ENCODE assay signal across 17 cellular contexts in genomic region chr6:157430834-157431233, GRCh38. TPM values are rescaled to one million over a fixed set of nuclear protein-coding genes. Genes with fewer than 3 reads are reported as not detected.
DNase-seq lines count a peak whose midpoint lies in the region; ATAC-seq, FAIRE-seq and TF ChIP-seq lines count a peak whose summit lies in the region.
"Had no signal": no experiment of that assay in that cellular context is flagged by ENCODE, and none has a peak within 500 bp of the region (broad histone marks: within the 10 kb centered on the region; RNA-seq: fewer than 3 reads in every experiment).

No MANE protein-coding gene starts in this region.

- peaks cover 5% of the 10 kb centered on the region for H3K4me1 Mint-ChIP-seq in activated CD8-positive, alpha-beta memory T cell treated with anti-CD3 and anti-CD28 coated beads, Interleukin-2, amount 10 ng/mL, durations not matched to agents 7 days and 5 days

- H4K20me1 ChIP-seq in HepG2 (ENCODE audit: insufficient read depth, low read length) = no peaks in the 10 kb centered on the region

- no peak overlapping the region for H3K27ac ChIP-seq in HepG2 (ENCODE audit: extremely low read length, insufficient read depth, low read length)
- no peak overlapping the region for H3K27ac ChIP-seq in right lobe of liver
- peak overlapping the region; percentile 96 for H3K27ac ChIP-seq in right cardiac atrium (ENCODE audit: low read length)
- H3K27ac ChIP-seq: ascending aorta, esophagus muscularis mucosa, tibial artery had no signal

- 86% methylated on average over 3 of the region's 3 CpGs for WGBS in HepG2 (ENCODE audit: low lambda C conversion rate)
- WGBS in right lobe of liver (ENCODE audit: insufficient coverage, low coverage, low lambda C conversion rate, missing lambda C conversion rate) = 47% methylated on average over 3 of the region's 3 CpGs
- WGBS in right cardiac atrium = 62% methylated on average over 3 of the region's 3 CpGs

- no peak overlapping the region for H3K4me2 ChIP-seq in HepG2 (ENCODE audit: low read depth, low read length)
- H3K4me2 ChIP-seq: GM23338 had no signal

- ATAC-seq in HepG2 = no peak
- ATAC-seq in right lobe of liver = no peak
- peak; percentile 46 to 70 for ATAC-seq in right cardiac atrium
- no peak for ATAC-seq in HG03342 (IDR thresholded peaks at IDR 0.05; ENCODE audit: unreplicated experiment)
- no peak for ATAC-seq in activated CD8-positive, alpha-beta memory T cell treated with anti-CD3 and anti-CD28 coated beads, Interleukin-2, amount 10 ng/mL, durations not matched to agents 7 days and 5 days
- ATAC-seq in HG03520 (IDR thresholded peaks at IDR 0.05; ENCODE audit: unreplicated experiment) = no peak
- ATAC-seq in GM21390 (IDR thresholded peaks at IDR 0.05; ENCODE audit: unreplicated experiment) = no peak
- ATAC-seq: GM23338, left colon had no signal

- H3K27me3 ChIP-seq in HepG2 (ENCODE audit: control insufficient read depth in 1 of 2, insufficient read depth in 2 of 2, low read length in 2 of 2) = no peaks in the 10 kb centered on the region
- no peaks in the 10 kb centered on the region for H3K27me3 ChIP-seq in right lobe of liver
- no peaks in the 10 kb centered on the region for H3K27me3 ChIP-seq in right cardiac atrium (ENCODE audit: control insufficient read depth, insufficient read depth)
- H3K27me3 ChIP-seq: ascending aorta, esophagus muscularis mucosa, tibial artery had no signal

- H3K27ac Mint-ChIP-seq in activated CD8-positive, alpha-beta memory T cell treated with anti-CD3 and anti-CD28 coated beads, Interleukin-2, amount 10 ng/mL, durations not matched to agents 7 days and 5 days = no peak overlapping the region
- H3K27ac Mint-ChIP-seq: dendritic cell treated with granulocyte-macrophage colony-stimulating factor and Interleukin-4, amounts not matched to agents 40 ng/mL and 50 ng/mL, for 4 days; GM23338 had no signal

- TF ChIP-seq EP300 in HepG2 (IDR thresholded peaks at IDR 0.05; ENCODE audit: low read depth in 2 of 2, low read length in 2 of 2) (no peak), HepG2 (CRISPR knock-in tag; IDR thresholded peaks at IDR 0.05; ENCODE audit: borderline replicate concordance) (no peak)

- peaks cover 30% of the 10 kb centered on the region for H3K4me1 ChIP-seq in HepG2 (ENCODE audit: insufficient read depth, low read length)
- peaks cover 0 to 19% (median 10%) of the 10 kb centered on the region in 4 donors for H3K4me1 ChIP-seq in right lobe of liver
- H3K4me1 ChIP-seq in right cardiac atrium (ENCODE audit: control insufficient read depth, insufficient read depth, low read length) = peaks cover 19% of the 10 kb centered on the region
- H3K4me1 ChIP-seq: ascending aorta had no signal

- no peaks in the 10 kb centered on the region for H3K9me3 Mint-ChIP-seq in activated CD8-positive, alpha-beta memory T cell treated with anti-CD3 and anti-CD28 coated beads, Interleukin-2, amount 10 ng/mL, durations not matched to agents 7 days and 5 days (ENCODE audit: low read depth)
- H3K9me3 Mint-ChIP-seq: dendritic cell treated with granulocyte-macrophage colony-stimulating factor and Interleukin-4, amounts not matched to agents 40 ng/mL and 50 ng/mL, for 4 days; GM23338 had no signal

- no peaks in the 10 kb centered on the region for H3K36me3 Mint-ChIP-seq in activated CD8-positive, alpha-beta memory T cell treated with anti-CD3 and anti-CD28 coated beads, Interleukin-2, amount 10 ng/mL, durations not matched to agents 7 days and 5 days

- in situ Hi-C loops in HepG2 (cut with HindIII; ENCODE audit: extremely low pct_ligation_motif_present, low pct_unique_long_range_greater_than_20kb) = no loop called here

- no peak overlapping the region for H3K4me3 Mint-ChIP-seq in activated CD8-positive, alpha-beta memory T cell treated with anti-CD3 and anti-CD28 coated beads, Interleukin-2, amount 10 ng/mL, durations not matched to agents 7 days and 5 days
- H3K4me3 Mint-ChIP-seq: dendritic cell treated with granulocyte-macrophage colony-stimulating factor and Interleukin-4, amounts not matched to agents 40 ng/mL and 50 ng/mL, for 4 days; GM23338 had no signal

- DNase-seq in HepG2 (ENCODE audit: low spot score) (no peak), right lobe of liver (no peak), NCI-H2171 treated with DMSO at 0.1 percent for 48 hours (lab: John Stamatoyannopoulos, UW) (peak; percentile 74), right cardiac atrium (no peak)
- no peak for DNase-seq in activated CD8-positive, alpha-beta memory T cell treated with anti-CD3 and anti-CD28 coated beads, Interleukin-2, amount 10 ng/mL, durations not matched to agents 7 days and 5 days
- DNase-seq: COR-L47, GF-D8, left colon, SIG-M5, tibial artery had no signal

- CTCF ChIA-PET in HepG2 (lab: Yijun Ruan, JAX; ENCODE audit: low intra/inter-chr PET ratio, low total read pairs) = no interaction called here
- CTCF ChIA-PET in activated CD8-positive, alpha-beta memory T cell treated with anti-CD3 and anti-CD28 coated beads, Interleukin-2, amount 10 ng/mL, durations not matched to agents 7 days and 5 days (lab: Charles Lee) = interaction anchor here (1.5 kb wide), 1 partner anchor 10 kb away, joined by 3 read pairs; no protein-coding TSS in a partner anchor

- no peak for TF ChIP-seq POLR2A in HepG2 (IDR thresholded peaks at IDR 0.05; ENCODE audit: insufficient read depth in 1 of 2, low read depth in 2 of 2, low read length in 2 of 2)
- no peak for TF ChIP-seq POLR2A in right lobe of liver (IDR thresholded peaks at IDR 0.05)

- H3K4me3 ChIP-seq in HepG2 (replicated peaks in 1 of 3; ENCODE audit: insufficient read depth in 1 of 3, low read depth in 2 of 3, low read length in 3 of 3) (no peak overlapping the region), right lobe of liver (no peak overlapping the region), right cardiac atrium (ENCODE audit: low read length) (no peak overlapping the region)
- H3K4me3 ChIP-seq: ascending aorta, esophagus muscularis mucosa, GM23338, tibial artery had no signal

- FAIRE-seq in HepG2 (lab: Jason Lieb, UNC) = no peak

- no peaks in the 10 kb centered on the region for H3K79me2 ChIP-seq in HepG2 (ENCODE audit: insufficient read depth, low read length)

- no peak for TF ChIP-seq RAD21 in HepG2 (CRISPR knock-in tag; IDR thresholded peaks at IDR 0.05)

- no peak overlapping the region for H3K9ac ChIP-seq in HepG2 (ENCODE audit: insufficient read depth, low read depth, low read length)

- no peak overlapping the region for H2AFZ ChIP-seq in HepG2 (ENCODE audit: low read length)
- H2AFZ ChIP-seq: GM23338 had no signal

- no peaks in the 10 kb centered on the region for H3K27me3 Mint-ChIP-seq in activated CD8-positive, alpha-beta memory T cell treated with anti-CD3 and anti-CD28 coated beads, Interleukin-2, amount 10 ng/mL, durations not matched to agents 7 days and 5 days
- H3K27me3 Mint-ChIP-seq: dendritic cell treated with granulocyte-macrophage colony-stimulating factor and Interleukin-4, amounts not matched to agents 40 ng/mL and 50 ng/mL, for 4 days had no signal

- POLR2A ChIA-PET in HepG2 (lab: Yijun Ruan, JAX) = no interaction called here

- H3K9me3 ChIP-seq in HepG2 (ENCODE audit: low read length) = no peaks in the 10 kb centered on the region
- H3K9me3 ChIP-seq in right lobe of liver = no peaks in the 10 kb centered on the region
- no peaks in the 10 kb centered on the region for H3K9me3 ChIP-seq in right cardiac atrium (ENCODE audit: control insufficient read depth, low read length)
- H3K9me3 ChIP-seq: ascending aorta, esophagus muscularis mucosa, tibial artery had no signal

- no peak for TF ChIP-seq CTCF in HepG2 (CRISPR knock-in tag; IDR thresholded peaks at IDR 0.05)
- no peak for TF ChIP-seq CTCF in right lobe of liver (IDR thresholded peaks at IDR 0.05)

- no TSS peak for BruUV-seq in HepG2 (replicated peaks; lab: Mats Ljungman, UMichigan)

- no peaks in the 10 kb centered on the region for H3K36me3 ChIP-seq in HepG2 (replicated peaks in 1 of 2; ENCODE audit: control insufficient read depth in 1 of 2, insufficient read depth in 2 of 2, low read length in 2 of 2)
- no peaks in the 10 kb centered on the region for H3K36me3 ChIP-seq in right lobe of liver
- H3K36me3 ChIP-seq: ascending aorta, esophagus muscularis mucosa, tibial artery had no signal

- intact Hi-C loops in HepG2 (cut with micrococcal nuclease; ENCODE audit: unreplicated experiment) = loop anchor here (5.0 kb wide), 1 partner anchor 49 kb away; the partner anchor contains the start of gene ZDHHC14
- intact Hi-C loops in right lobe of liver (cut with DNase I) = no loop called here
- intact Hi-C loops in right cardiac atrium (cut with DNase I) = loop anchor here in 2 of 4 donors (5.0 to 10.0 kb wide), 2 partner anchors 46 to 104 kb away; partner anchors contain the start of gene ZDHHC14 (in 1 of the 2)

TF ChIP-seq in HepG2, 621 proteins besides CTCF, POLR2A, EP300 and RAD21 (continues in another document):
- TF ChIP-seq SATB2 (CRISPR knock-in tag; IDR thresholded peaks at IDR 0.05) = no peak

RNA-seq across cellular contexts. Expression of gene ZDHHC14, which starts 49.8 kb away (rescaled TPM):
- 2.4 and 3.7 TPM in 2 replicates for total RNA-seq in HepG2 (2016; rRNA removed; fragmentation: Illumina TruSeq; extraction: Trizol)
- total RNA-seq in HepG2 (2016; cell fraction: cytosol; rRNA removed; fragmentation: Illumina TruSeq; extraction: Trizol; ENCODE audit: low read depth) = 0.71 and 1.2 TPM in 2 replicates
- total RNA-seq in HepG2 (2016; cell fraction: insoluble cytoplasmic fraction; rRNA removed; fragmentation: Illumina TruSeq; extraction: Trizol) = 2.5 and 4.2 TPM in 2 replicates
- 2.2 and 2.8 TPM in 2 replicates for total RNA-seq in HepG2 (2016; cell fraction: membrane; rRNA removed; fragmentation: Illumina TruSeq; extraction: Trizol)
- total RNA-seq in HepG2 (2016; cell fraction: nucleus; rRNA removed; fragmentation: Illumina TruSeq; extraction: Trizol) = 2.8 and 5.7 TPM in 2 replicates
- 9.5 and 9.8 TPM in 2 replicates for polyA plus RNA-seq in HepG2 (2011; rRNA removed)
- 8.8 and 10.7 TPM in 2 replicates for polyA plus RNA-seq in HepG2 (2011; cell fraction: cytosol; rRNA removed)
- polyA plus RNA-seq in HepG2 (2011; cell fraction: nucleus; rRNA removed) = 13.1 TPM in 2 replicates
- polyA plus RNA-seq in HepG2 (2012) = 8.9 and 17.1 TPM in 2 replicates
- 1.00 and 1.1 TPM in 2 replicates for polyA plus RNA-seq in HepG2 (2016; cell fraction: cytosol; fragmentation: Illumina TruSeq; extraction: Trizol; ENCODE audit: low read depth)
- 4.4 and 5.2 TPM in 2 replicates for polyA plus RNA-seq in HepG2 (2016; cell fraction: insoluble cytoplasmic fraction; fragmentation: Illumina TruSeq; extraction: Trizol; ENCODE audit: low read depth)
- 2.5 and 3.0 TPM in 2 replicates for polyA plus RNA-seq in HepG2 (2016; cell fraction: membrane; fragmentation: Illumina TruSeq; extraction: Trizol; ENCODE audit: low read depth)
- 9.7 and 10.1 TPM in 2 replicates for polyA plus RNA-seq in HepG2 (2016; cell fraction: nucleus; fragmentation: Illumina TruSeq; extraction: Trizol; ENCODE audit: insufficient read depth, low read depth)
- polyA minus RNA-seq in HepG2 (2011; rRNA and poly(A)+ RNA removed; ENCODE audit: low replicate concordance) = 4.3 and 12.2 TPM in 2 replicates
- polyA minus RNA-seq in HepG2 (2011; cell fraction: cytosol; rRNA and poly(A)+ RNA removed) = 6.2 and 7.4 TPM in 2 replicates
- polyA minus RNA-seq in HepG2 (2011; cell fraction: nucleus; rRNA and poly(A)+ RNA removed) = 13.1 and 17.1 TPM in 2 replicates
- 10 to 100 TPM in 4 of 6 experiments, 1 to 10 TPM in 2; 7.3 to 13.0 (median 10.3) TPM for total RNA-seq in right lobe of liver
- 10 to 100 TPM; 10.6 to 22.1 (median 18.2) TPM for total RNA-seq in right cardiac atrium
- polyA plus RNA-seq in right cardiac atrium = 20.2 TPM
- total RNA-seq in activated CD8-positive, alpha-beta memory T cell treated with anti-CD3 and anti-CD28 coated beads, Interleukin-2, amount 10 ng/mL, durations not matched to agents 7 days and 5 days = 10 to 100 TPM in 1 of 2 experiments, 1 to 10 TPM in 1; 7.9 to 32.7 TPM

Comparison
In these comparisons a context has a peak if more than half of its experiments do, and no peak if none do; other contexts are left out.
1. ATAC-seq: peak in right cardiac atrium (2 of 2); none in HepG2 (single experiment), right lobe of liver (0 of 4), HG03342 (single experiment), activated CD8-positive, alpha-beta memory T cell treated with anti-CD3 and anti-CD28 coated beads, Interleukin-2, amount 10 ng/mL, durations not matched to agents 7 days and 5 days (single experiment), HG03520 (single experiment) and GM21390 (single experiment).